In genomic region chr16:89720859-89721643, GRCh38 we compare ENCODE assay signal across 8 cellular contexts. TPM values are rescaled to one million over a fixed set of nuclear protein-coding genes. Genes with fewer than 3 reads are reported as not detected.
DNase-seq lines count a peak whose midpoint lies in the region; ATAC-seq and TF ChIP-seq lines count a peak whose summit lies in the region.

Gene VPS9D1, minus strand, starts transcription at chr16:89720898. Its CDS starts 37 bp downstream, at chr16:89720861.
Gene ZNF276, plus strand, starts transcription at chr16:89721537. Its CDS starts 104 bp downstream, at chr16:89721641.

- peak within 1 kb of the TSS; percentile 98 to 100 (median 99) for H3K27ac Mint-ChIP-seq in CD8-positive, alpha-beta memory T cell
- H3K27ac Mint-ChIP-seq in nephron progenitor cell, result no peak within 1 kb of the TSS
- peak within 1 kb of the TSS; percentile 82 to 93 for H3K27ac Mint-ChIP-seq in stimulated activated naive CD8-positive, alpha-beta T cell treated with anti-CD3 and anti-CD28 coated beads, Interleukin-15, amount 100 ng/mL, for 72 hours

- H3K4me1 ChIP-seq in CD8-positive, alpha-beta memory T cell (ENCODE audit: insufficient read depth, low read length), result peaks cover 34% of the 10 kb centered on the region
- peaks cover 5% of the 10 kb centered on the region; the same call in 1 of the 2 replicates for H3K4me1 ChIP-seq in HUES64 (ENCODE audit: insufficient read depth, low read length)

- peaks cover 0 to 6% of the 10 kb centered on the region in 2 donors for H3K27me3 Mint-ChIP-seq in CD8-positive, alpha-beta memory T cell
- H3K27me3 Mint-ChIP-seq in nephron progenitor cell (ENCODE audit: low read depth, poor library complexity), result peaks cover 13% of the 10 kb centered on the region
- H3K27me3 Mint-ChIP-seq in stimulated activated naive CD8-positive, alpha-beta T cell treated with anti-CD3 and anti-CD28 coated beads, Interleukin-15, amount 100 ng/mL, for 72 hours, result no peaks in the 10 kb centered on the region

- H3K9me3 ChIP-seq in CD8-positive, alpha-beta memory T cell (ENCODE audit: low read length), result no peaks in the 10 kb centered on the region
- H3K9me3 ChIP-seq in HUES64 (ENCODE audit: insufficient read depth, low read depth, low read length), result no peaks in the 10 kb centered on the region

- no peaks in the 10 kb centered on the region for H3K27me3 ChIP-seq in CD8-positive, alpha-beta memory T cell (ENCODE audit: insufficient read depth, low read length, poor library complexity, severe bottlenecking)
- H3K27me3 ChIP-seq in HUES64 (ENCODE audit: insufficient read depth, low read length), result peaks cover 38% of the 10 kb centered on the region

- H3K36me3 Mint-ChIP-seq in CD8-positive, alpha-beta memory T cell, result peaks cover 5 to 23% (median 6%) of the 10 kb centered on the region in 3 donors
- peaks cover 33% of the 10 kb centered on the region for H3K36me3 Mint-ChIP-seq in nephron progenitor cell (ENCODE audit: low read depth)

- peak; percentile 29 for ATAC-seq in GM19468 (IDR thresholded peaks at IDR 0.05; ENCODE audit: extremely low read depth, unreplicated experiment)
- peak; percentile 59 for ATAC-seq in stimulated activated naive CD8-positive, alpha-beta T cell treated with anti-CD3 and anti-CD28 coated beads, Interleukin-15, amount 100 ng/mL, for 72 hours

- DNase-seq in CD8-positive, alpha-beta memory T cell, result peak; percentile 79 to 87 (median 83)
- DNase-seq in RWPE1 (ENCODE audit: low spot score) (peak; percentile 67), fibroblast of the conjunctiva (ENCODE audit: low read depth) (peak; percentile 44), nephron progenitor cell (peak; percentile 87)
- peak; percentile 79 for DNase-seq in activated T-helper 9 cell treated with anti-CD3 and anti-CD28 coated beads, Interleukin-2, amount 50 U/mL, for 16 hours (ENCODE audit: low read depth)
- DNase-seq in stimulated activated naive CD8-positive, alpha-beta T cell treated with anti-CD3 and anti-CD28 coated beads, Interleukin-15, amount 100 ng/mL, for 72 hours, result peak; percentile 80 to 87

- POLR2A ChIA-PET in CD8-positive, alpha-beta memory T cell (lab: Charles Lee), result interaction anchor here (0.6 to 1.6 kb wide), 5 partner anchors 16 to 920 kb away, joined by 3 to 5 read pairs (median 4); no protein-coding TSS in a partner anchor
- POLR2A ChIA-PET in RWPE1 (lab: Yijun Ruan, JAX; ENCODE audit: low non-redundant PET), result no interaction called here

- no peaks in the 10 kb centered on the region for H3K9me3 Mint-ChIP-seq in CD8-positive, alpha-beta memory T cell
- no peaks in the 10 kb centered on the region for H3K9me3 Mint-ChIP-seq in nephron progenitor cell
- H3K9me3 Mint-ChIP-seq in stimulated activated naive CD8-positive, alpha-beta T cell treated with anti-CD3 and anti-CD28 coated beads, Interleukin-15, amount 100 ng/mL, for 72 hours, result no peaks in the 10 kb centered on the region

- H3K36me3 ChIP-seq in CD8-positive, alpha-beta memory T cell (ENCODE audit: insufficient read depth, low read length), result peaks cover 19% of the 10 kb centered on the region
- H3K36me3 ChIP-seq in HUES64 (ENCODE audit: insufficient read depth, low read length), result peaks cover 18% of the 10 kb centered on the region

- under 1% methylated on average over 108 of the region's 109 CpGs for WGBS in HUES64

- H3K27ac ChIP-seq in CD8-positive, alpha-beta memory T cell (ENCODE audit: low read depth, low read length), result peak within 1 kb of the TSS; percentile 92
- H3K27ac ChIP-seq in HUES64 (ENCODE audit: low read depth, low read length) (peak within 1 kb of the TSS; percentile 85; the same call in 1 of the 2 replicates), RWPE1 (peak within 1 kb of the TSS; percentile 97)

- peak within 1 kb of the TSS; percentile 85 for H3K9ac ChIP-seq in HUES64 (ENCODE audit: low read depth, low read length)

- H3K4me3 Mint-ChIP-seq in CD8-positive, alpha-beta memory T cell, result peak within 1 kb of the TSS; percentile 91 to 99 (median 97)
- H3K4me3 Mint-ChIP-seq in nephron progenitor cell, result peak within 1 kb of the TSS; percentile 91
- peak within 1 kb of the TSS; percentile 88 to 93 for H3K4me3 Mint-ChIP-seq in stimulated activated naive CD8-positive, alpha-beta T cell treated with anti-CD3 and anti-CD28 coated beads, Interleukin-15, amount 100 ng/mL, for 72 hours

- TF ChIP-seq CTCF in RWPE1 (conservative IDR thresholded peaks at IDR 0.05; ENCODE audit: low read depth) (no peak), nephron progenitor cell (IDR thresholded peaks at IDR 0.05) (no peak)

- CTCF ChIA-PET in CD8-positive, alpha-beta memory T cell (lab: Charles Lee), result interaction anchor here (0.8 kb wide), 1 partner anchor 15 kb away, joined by 4 read pairs; no protein-coding TSS in a partner anchor
- CTCF ChIA-PET in RWPE1 (lab: Yijun Ruan, JAX), result interaction anchor here (1.0 to 1.2 kb wide), 2 partner anchors 15 to 21 kb away, joined by 3 read pairs; no protein-coding TSS in a partner anchor

- peaks cover 17 to 37% (median 27%) of the 10 kb centered on the region in 3 donors for H3K4me1 Mint-ChIP-seq in CD8-positive, alpha-beta memory T cell
- peaks cover 49% of the 10 kb centered on the region for H3K4me1 Mint-ChIP-seq in nephron progenitor cell
- H3K4me1 Mint-ChIP-seq in stimulated activated naive CD8-positive, alpha-beta T cell treated with anti-CD3 and anti-CD28 coated beads, Interleukin-15, amount 100 ng/mL, for 72 hours, result peaks cover 61% of the 10 kb centered on the region

- H3K4me3 ChIP-seq in CD8-positive, alpha-beta memory T cell (ENCODE audit: low read length), result peak within 1 kb of the TSS; percentile 98
- H3K4me3 ChIP-seq in HUES64 (ENCODE audit: low read length), result peak within 1 kb of the TSS; percentile 67

RNA-seq across cellular contexts. Expression of gene VPS9D1, which starts in this region (rescaled TPM):
- total RNA-seq in CD8-positive, alpha-beta memory T cell, result 1 to 10 TPM; 3.7 to 4.0 TPM
- 1.6 TPM for polyA plus RNA-seq in CD8-positive, alpha-beta memory T cell
- 3.5 TPM for polyA plus RNA-seq in HUES64 (2013, experiment 1 of 2)
- polyA plus RNA-seq in HUES64 (2013, experiment 2 of 2), result 7.5 TPM

RNA-seq across cellular contexts. Expression of gene ZNF276, which starts in this region (rescaled TPM):
- total RNA-seq in CD8-positive, alpha-beta memory T cell, result 10 to 100 TPM; 35.6 to 36.6 TPM
- polyA plus RNA-seq in CD8-positive, alpha-beta memory T cell, result 47.3 TPM
- polyA plus RNA-seq in HUES64 (2013, experiment 1 of 2), result 4.1 TPM
- 7.2 TPM for polyA plus RNA-seq in HUES64 (2013, experiment 2 of 2)

Comparison
In these comparisons a context has a peak if more than half of its experiments do, and no peak if none do; other contexts are left out.
1. Peak in every context shown above with its lines: DNase-seq, ATAC-seq, H3K4me3 ChIP-seq and H3K27ac ChIP-seq.